In the genomic region with DNA sequence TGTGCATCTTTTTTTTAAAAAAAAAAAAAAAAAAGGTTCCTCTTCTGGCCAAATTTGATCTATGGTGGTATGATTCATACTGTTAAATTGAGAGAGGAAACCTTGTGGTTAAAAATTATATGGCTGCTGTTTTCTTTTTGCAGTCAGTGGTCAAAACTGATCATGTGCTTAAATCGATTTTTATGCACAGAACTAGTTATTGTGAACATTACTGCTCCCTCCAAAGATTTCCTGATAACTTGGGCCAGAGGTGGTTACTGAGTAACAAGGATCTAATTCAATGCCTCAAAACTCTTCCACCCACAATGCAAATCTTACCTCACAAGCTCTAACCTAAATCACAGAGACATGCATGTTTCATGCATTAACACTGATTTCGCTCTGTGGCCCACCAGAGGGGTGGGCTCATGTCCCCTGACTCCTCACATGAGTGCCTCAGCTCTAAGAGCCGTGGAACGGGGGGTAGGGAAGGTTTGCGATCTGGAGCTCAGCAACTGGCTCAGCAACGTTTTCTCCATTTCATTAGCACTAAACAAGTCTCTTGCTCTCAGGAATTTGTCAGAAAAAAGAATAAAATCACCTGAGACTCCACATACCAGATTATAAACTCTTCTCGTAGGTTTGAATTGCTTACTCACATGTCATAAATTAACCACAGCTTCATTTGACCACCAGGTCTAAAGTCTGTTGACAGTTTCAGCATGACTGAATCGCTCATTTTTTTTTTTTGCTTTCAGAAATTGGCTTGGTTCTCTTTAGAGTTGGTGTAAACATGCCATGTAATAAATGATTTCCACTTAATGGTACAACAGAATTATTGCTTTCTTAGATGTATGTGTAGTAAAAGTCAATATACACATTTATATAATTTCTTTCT, we compare ENCODE assay signal across 9 cellular contexts.
A peak's percentile ranks its signal among the peaks of the same experiment; 100 is the strongest.
DNase-seq lines count a peak whose midpoint lies in the region; ATAC-seq and TF ChIP-seq lines count a peak whose summit lies in the region.
"Had no signal": no experiment of that assay in that cellular context is flagged by ENCODE, and none has a peak within 500 bp of the region (broad histone marks: within the 10 kb centered on the region; RNA-seq: fewer than 3 reads in every experiment).

No MANE protein-coding gene starts in this region.

- H3K4me1 Mint-ChIP-seq in T-helper 17 cell (peaks cover 9% of the 10 kb centered on the region), nephron progenitor cell (peaks cover 37% of the 10 kb centered on the region)

- no peaks in the 10 kb centered on the region for H3K9me3 Mint-ChIP-seq in nephron progenitor cell

- H3K4me3 Mint-ChIP-seq in T-helper 17 cell (no peak overlapping the region), nephron progenitor cell (no peak overlapping the region)

- H3K27me3 Mint-ChIP-seq in T-helper 17 cell: no peaks in the 10 kb centered on the region
- peaks cover 4% of the 10 kb centered on the region for H3K27me3 Mint-ChIP-seq in nephron progenitor cell (ENCODE audit: low read depth, poor library complexity)

- no peak for TF ChIP-seq CTCF in nephron progenitor cell (IDR thresholded peaks at IDR 0.05)

- ATAC-seq in GM19397 (IDR thresholded peaks at IDR 0.05; ENCODE audit: unreplicated experiment) (peak; percentile 61), HG03378 (IDR thresholded peaks at IDR 0.05; ENCODE audit: unreplicated experiment) (peak; percentile 73), T-helper 17 cell (no peak)

- H3K36me3 Mint-ChIP-seq in T-helper 17 cell (ENCODE audit: low read depth): peaks cover under 1% of the 10 kb centered on the region
- peaks cover 19% of the 10 kb centered on the region for H3K36me3 Mint-ChIP-seq in nephron progenitor cell (ENCODE audit: low read depth)

- DNase-seq in T-helper 17 cell (no peak), nephron progenitor cell (peak; percentile 12), NCI-H146 (lab: John Stamatoyannopoulos, UW) (no peak), NCI-H1436 treated with DMSO at 0.1 percent for 48 hours (lab: John Stamatoyannopoulos, UW) (no peak), NCI-H2196 (lab: John Stamatoyannopoulos, UW; ENCODE audit: unreplicated experiment) (no peak), NCI-H1930 (lab: John Stamatoyannopoulos, UW) (no peak)

- H3K9me3 ChIP-seq in T-helper 17 cell (ENCODE audit: control insufficient read depth, low read length, poor library complexity, severe bottlenecking): no peaks in the 10 kb centered on the region
- H3K9me3 ChIP-seq: SJSA1 had no signal

- peak overlapping the region; percentile 19 for H3K27ac Mint-ChIP-seq in T-helper 17 cell
- H3K27ac Mint-ChIP-seq in nephron progenitor cell: peak overlapping the region; percentile 77
